23 cellular contexts compared by ENCODE assay signal in genomic region chr1:89836252-89836996, GRCh38. TPM values are rescaled to one million over a fixed set of nuclear protein-coding genes. Genes with fewer than 3 reads are reported as not detected.
A peak's percentile ranks its signal among the peaks of the same experiment; 100 is the strongest.
DNase-seq lines count a peak whose midpoint lies in the region; ATAC-seq, FAIRE-seq and TF ChIP-seq lines count a peak whose summit lies in the region.
"Had no signal": no experiment of that assay in that cellular context is flagged by ENCODE, and none has a peak within 500 bp of the region (broad histone marks: within the 10 kb centered on the region; RNA-seq: fewer than 3 reads in every experiment).

No MANE protein-coding gene starts in this region.

- no peak overlapping the region for H3K9ac ChIP-seq in endocrine pancreas (ENCODE audit: control insufficient read depth, insufficient read depth, low read length)
- H3K9ac ChIP-seq: BLaER1 treated with 17β-estradiol and CSF1 and Interleukin-3, amounts not matched to agents 10 nM and 100 nM had no signal

- TF ChIP-seq CTCF in RWPE1 (conservative IDR thresholded peaks at IDR 0.05; ENCODE audit: low read depth) (no peak), ovary (IDR thresholded peaks at IDR 0.05) (no peak)

- peaks cover 2% of the 10 kb centered on the region for H3K36me3 Mint-ChIP-seq in memory B cell

- no peaks in the 10 kb centered on the region for H3K36me3 ChIP-seq in endocrine pancreas (ENCODE audit: control insufficient read depth, insufficient read depth, low read length)
- H3K36me3 ChIP-seq in ovary = no peaks in the 10 kb centered on the region
- H3K36me3 ChIP-seq: stomach had no signal

- TF ChIP-seq POLR2A in ovary (IDR thresholded peaks at IDR 0.05) = no peak

- TF ChIP-seq EP300 in ovary (IDR thresholded peaks at IDR 0.05) = no peak

- H3K9me3 ChIP-seq in endocrine pancreas (ENCODE audit: control insufficient read depth, low read length) (no peaks in the 10 kb centered on the region), ovary (no peaks in the 10 kb centered on the region)
- H3K9me3 ChIP-seq: BLaER1 treated with 17β-estradiol and CSF1 and Interleukin-3, amounts not matched to agents 10 nM and 100 nM; stomach had no signal

- peaks cover 23% of the 10 kb centered on the region for H3K4me1 Mint-ChIP-seq in memory B cell

- peak overlapping the region; percentile 56 for H3K4me3 ChIP-seq in endocrine pancreas (ENCODE audit: control insufficient read depth, insufficient read depth, low read length)
- no peak overlapping the region for H3K4me3 ChIP-seq in ovary
- H3K4me3 ChIP-seq: BLaER1 treated with 17β-estradiol and CSF1 and Interleukin-3, amounts not matched to agents 10 nM and 100 nM; PC-9; stomach had no signal

- H3K27ac Mint-ChIP-seq in memory B cell = peak overlapping the region; percentile 11
- H3K27ac Mint-ChIP-seq: activated naive CD8-positive, alpha-beta T cell treated with anti-CD3 and anti-CD28 coated beads, Interleukin-2, amount 50 U/mL, for 24 hours; HFFc6 had no signal

- H3K27me3 Mint-ChIP-seq in memory B cell = no peaks in the 10 kb centered on the region
- H3K27me3 Mint-ChIP-seq: activated naive CD8-positive, alpha-beta T cell treated with anti-CD3 and anti-CD28 coated beads, Interleukin-2, amount 50 U/mL, for 24 hours had no signal

- ATAC-seq in left ventricle myocardium superior = peak; percentile 70
- ATAC-seq in memory B cell (ENCODE audit: low read depth) = no peak
- ATAC-seq in HG02610 (IDR thresholded peaks at IDR 0.05; ENCODE audit: unreplicated experiment) = no peak
- ATAC-seq: activated naive CD8-positive, alpha-beta T cell treated with anti-CD3 and anti-CD28 coated beads, Interleukin-2, amount 50 U/mL, for 24 hours; foreskin keratinocyte had no signal

- H3K4me1 ChIP-seq in endocrine pancreas (ENCODE audit: control insufficient read depth, insufficient read depth, low read length) (no peaks in the 10 kb centered on the region), ovary (ENCODE audit: insufficient read depth) (no peaks in the 10 kb centered on the region)
- H3K4me1 ChIP-seq: foreskin keratinocyte had no signal

- no peaks in the 10 kb centered on the region for H3K9me3 Mint-ChIP-seq in memory B cell
- H3K9me3 Mint-ChIP-seq: activated naive CD8-positive, alpha-beta T cell treated with anti-CD3 and anti-CD28 coated beads, Interleukin-2, amount 50 U/mL, for 24 hours; HFFc6 had no signal

- POLR2A ChIA-PET in RWPE1 (lab: Yijun Ruan, JAX; ENCODE audit: low non-redundant PET) = no interaction called here

- H3K27me3 ChIP-seq in endocrine pancreas (ENCODE audit: control insufficient read depth, insufficient read depth, low read length) (no peaks in the 10 kb centered on the region), ovary (no peaks in the 10 kb centered on the region)
- H3K27me3 ChIP-seq: BLaER1 treated with 17β-estradiol and CSF1 and Interleukin-3, amounts not matched to agents 10 nM and 100 nM; foreskin keratinocyte; stomach had no signal

- CTCF ChIA-PET in RWPE1 (lab: Yijun Ruan, JAX) = interaction anchor here (0.6 kb wide), 1 partner anchor 424 kb away, joined by 5 read pairs; no protein-coding TSS in a partner anchor

- no peak for DNase-seq in left ventricle myocardium superior
- no peak for DNase-seq in cardiac septum (ENCODE audit: low spot score)
- DNase-seq in memory B cell (ENCODE audit: low spot score in 2 of 2) = no peak
- no peak for DNase-seq in RWPE1 (ENCODE audit: low spot score)
- no peak for DNase-seq in HTR-8/SVneo (ENCODE audit: insufficient read length, low spot score)
- DNase-seq in ovary = no peak
- DNase-seq: activated effector memory CD4-positive, alpha-beta T cell treated with anti-CD3 and anti-CD28 coated beads, Interleukin-2, amount 50 U/mL, for 16 hours; activated naive CD8-positive, alpha-beta T cell treated with anti-CD3 and anti-CD28 coated beads, Interleukin-2, amount 50 U/mL, for 24 hours; foreskin keratinocyte; HFFc6; kidney glomerular epithelial cell; NCI-H1694 treated with DMSO at 0.1 percent for 48 hours; PC-9; stomach; T-helper 2 cell had no signal

- H3K27ac ChIP-seq in RWPE1 (no peak overlapping the region), ovary (no peak overlapping the region)
- H3K27ac ChIP-seq: BLaER1 treated with 17β-estradiol and CSF1 and Interleukin-3, amounts not matched to agents 10 nM and 100 nM; epithelial cell of prostate; foreskin keratinocyte; PC-9; VCaP had no signal

- no peak overlapping the region for H3K4me3 Mint-ChIP-seq in memory B cell
- H3K4me3 Mint-ChIP-seq: activated naive CD8-positive, alpha-beta T cell treated with anti-CD3 and anti-CD28 coated beads, Interleukin-2, amount 50 U/mL, for 24 hours; HFFc6 had no signal

- 67 to 84% (median 81%) methylated on average over 8 of the region's 8 CpGs for WGBS in ovary, 3 donors

- intact Hi-C loops in left ventricle myocardium superior (cut with micrococcal nuclease) = no loop called here
- intact Hi-C loops in cardiac septum (cut with DNase I) = no loop called here
- intact Hi-C loops in ovary (cut with DNase I) = no loop called here

- FAIRE-seq in HTR-8/SVneo (lab: Jason Lieb, UNC) = no peak
- FAIRE-seq: D721Med, GM18507, urothelium cell line had no signal

RNA-seq across cellular contexts. Expression of gene LRRC8D, which starts 15.6 kb away (rescaled TPM):
- total RNA-seq in left ventricle myocardium superior (6.8 TPM), cardiac septum (3.4 TPM), ovary (10 to 100 TPM in 1 of 7 donors, 1 to 10 TPM in 6; 5.0 to 14.1 (median 8.8) TPM)
- 10 to 100 TPM in 1 of 2 donors, 1 to 10 TPM in 1; 6.1 to 13.2 TPM for polyA plus RNA-seq in ovary
